ENCODE assay signal across 1 cellular context in the genomic region with DNA sequence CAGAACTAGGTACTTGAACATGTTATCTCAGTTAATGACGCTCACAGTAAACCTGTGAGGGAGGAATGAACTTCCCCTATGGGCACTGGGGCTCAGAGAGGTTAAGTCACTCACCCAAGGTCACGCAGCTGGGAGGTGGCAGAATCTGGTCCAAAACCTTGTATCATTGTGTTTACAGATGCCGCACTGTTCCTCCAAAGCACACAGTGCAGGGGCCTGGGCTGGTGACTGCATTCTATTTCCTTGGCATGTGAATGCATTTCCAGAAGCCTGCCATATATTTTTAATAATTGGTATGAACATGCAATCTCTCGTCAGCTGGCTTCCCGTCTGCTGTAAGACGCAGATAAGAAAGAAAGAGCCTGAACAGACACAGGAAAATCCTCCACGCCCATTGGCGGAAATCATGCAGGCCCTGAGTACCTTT.
TF ChIP-seq lines count a peak whose summit lies in the region.

No MANE protein-coding gene starts in this region.

TF ChIP-seq in K562, 482 proteins besides CTCF, POLR2A, EP300 and RAD21 (continued from another document and continues in another):
- TF ChIP-seq, protein P1, sequence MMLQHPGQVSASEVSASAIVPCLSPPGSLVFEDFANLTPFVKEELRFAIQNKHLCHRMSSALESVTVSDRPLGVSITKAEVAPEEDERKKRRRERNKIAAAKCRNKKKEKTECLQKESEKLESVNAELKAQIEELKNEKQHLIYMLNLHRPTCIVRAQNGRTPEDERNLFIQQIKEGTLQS (IDR thresholded peaks at IDR 0.05): peak; percentile 71
- TF ChIP-seq, protein P1 (CRISPR knock-in tag; conservative IDR thresholded peaks at IDR 0.05): no peak
- TF ChIP-seq CBX3 (IDR thresholded peaks at IDR 0.05; ENCODE audit: borderline replicate concordance in 1 of 2, low read length in 2 of 2) (peak in 1 of 2 experiments; percentile 14; a peak in 1 of 3 replicates), ADNP (tag; IDR thresholded peaks at IDR 0.05) (peak; percentile 93), KLF10 (CRISPR knock-in tag; IDR thresholded peaks at IDR 0.05) (no peak), RBM39 (optimal IDR thresholded peaks at IDR 0.05; ENCODE audit: low read depth, low read length) (no peak), ZZZ3 (IDR thresholded peaks at IDR 0.05) (no peak), ZEB2 (IDR thresholded peaks at IDR 0.05) (no peak; the same call in 1 of the 2 replicates), DACH1 (IDR thresholded peaks at IDR 0.05; ENCODE audit: partially characterized antibody) (peak; percentile 88), RB1 (IDR thresholded peaks at IDR 0.05; ENCODE audit: low read depth) (no peak), ZBED1 (IDR thresholded peaks at IDR 0.05) (no peak), YBX1 (IDR thresholded peaks at IDR 0.05) (no peak), CHD2 (IDR thresholded peaks at IDR 0.05; ENCODE audit: low read depth, low read length) (no peak), XRCC5 (IDR thresholded peaks at IDR 0.05; ENCODE audit: low read depth, low read length) (no peak), RBM25 (IDR thresholded peaks at IDR 0.05; ENCODE audit: low read depth, low read length, severe bottlenecking) (peak; percentile 99), TCF3 (CRISPR knock-in tag; IDR thresholded peaks at IDR 0.05) (peak; percentile 92), MIER1 (IDR thresholded peaks at IDR 0.05; ENCODE audit: low read depth) (no peak), HDAC6 (IDR thresholded peaks at IDR 0.05; ENCODE audit: low read depth, low read length) (no peak)
- TF ChIP-seq, protein P2, sequence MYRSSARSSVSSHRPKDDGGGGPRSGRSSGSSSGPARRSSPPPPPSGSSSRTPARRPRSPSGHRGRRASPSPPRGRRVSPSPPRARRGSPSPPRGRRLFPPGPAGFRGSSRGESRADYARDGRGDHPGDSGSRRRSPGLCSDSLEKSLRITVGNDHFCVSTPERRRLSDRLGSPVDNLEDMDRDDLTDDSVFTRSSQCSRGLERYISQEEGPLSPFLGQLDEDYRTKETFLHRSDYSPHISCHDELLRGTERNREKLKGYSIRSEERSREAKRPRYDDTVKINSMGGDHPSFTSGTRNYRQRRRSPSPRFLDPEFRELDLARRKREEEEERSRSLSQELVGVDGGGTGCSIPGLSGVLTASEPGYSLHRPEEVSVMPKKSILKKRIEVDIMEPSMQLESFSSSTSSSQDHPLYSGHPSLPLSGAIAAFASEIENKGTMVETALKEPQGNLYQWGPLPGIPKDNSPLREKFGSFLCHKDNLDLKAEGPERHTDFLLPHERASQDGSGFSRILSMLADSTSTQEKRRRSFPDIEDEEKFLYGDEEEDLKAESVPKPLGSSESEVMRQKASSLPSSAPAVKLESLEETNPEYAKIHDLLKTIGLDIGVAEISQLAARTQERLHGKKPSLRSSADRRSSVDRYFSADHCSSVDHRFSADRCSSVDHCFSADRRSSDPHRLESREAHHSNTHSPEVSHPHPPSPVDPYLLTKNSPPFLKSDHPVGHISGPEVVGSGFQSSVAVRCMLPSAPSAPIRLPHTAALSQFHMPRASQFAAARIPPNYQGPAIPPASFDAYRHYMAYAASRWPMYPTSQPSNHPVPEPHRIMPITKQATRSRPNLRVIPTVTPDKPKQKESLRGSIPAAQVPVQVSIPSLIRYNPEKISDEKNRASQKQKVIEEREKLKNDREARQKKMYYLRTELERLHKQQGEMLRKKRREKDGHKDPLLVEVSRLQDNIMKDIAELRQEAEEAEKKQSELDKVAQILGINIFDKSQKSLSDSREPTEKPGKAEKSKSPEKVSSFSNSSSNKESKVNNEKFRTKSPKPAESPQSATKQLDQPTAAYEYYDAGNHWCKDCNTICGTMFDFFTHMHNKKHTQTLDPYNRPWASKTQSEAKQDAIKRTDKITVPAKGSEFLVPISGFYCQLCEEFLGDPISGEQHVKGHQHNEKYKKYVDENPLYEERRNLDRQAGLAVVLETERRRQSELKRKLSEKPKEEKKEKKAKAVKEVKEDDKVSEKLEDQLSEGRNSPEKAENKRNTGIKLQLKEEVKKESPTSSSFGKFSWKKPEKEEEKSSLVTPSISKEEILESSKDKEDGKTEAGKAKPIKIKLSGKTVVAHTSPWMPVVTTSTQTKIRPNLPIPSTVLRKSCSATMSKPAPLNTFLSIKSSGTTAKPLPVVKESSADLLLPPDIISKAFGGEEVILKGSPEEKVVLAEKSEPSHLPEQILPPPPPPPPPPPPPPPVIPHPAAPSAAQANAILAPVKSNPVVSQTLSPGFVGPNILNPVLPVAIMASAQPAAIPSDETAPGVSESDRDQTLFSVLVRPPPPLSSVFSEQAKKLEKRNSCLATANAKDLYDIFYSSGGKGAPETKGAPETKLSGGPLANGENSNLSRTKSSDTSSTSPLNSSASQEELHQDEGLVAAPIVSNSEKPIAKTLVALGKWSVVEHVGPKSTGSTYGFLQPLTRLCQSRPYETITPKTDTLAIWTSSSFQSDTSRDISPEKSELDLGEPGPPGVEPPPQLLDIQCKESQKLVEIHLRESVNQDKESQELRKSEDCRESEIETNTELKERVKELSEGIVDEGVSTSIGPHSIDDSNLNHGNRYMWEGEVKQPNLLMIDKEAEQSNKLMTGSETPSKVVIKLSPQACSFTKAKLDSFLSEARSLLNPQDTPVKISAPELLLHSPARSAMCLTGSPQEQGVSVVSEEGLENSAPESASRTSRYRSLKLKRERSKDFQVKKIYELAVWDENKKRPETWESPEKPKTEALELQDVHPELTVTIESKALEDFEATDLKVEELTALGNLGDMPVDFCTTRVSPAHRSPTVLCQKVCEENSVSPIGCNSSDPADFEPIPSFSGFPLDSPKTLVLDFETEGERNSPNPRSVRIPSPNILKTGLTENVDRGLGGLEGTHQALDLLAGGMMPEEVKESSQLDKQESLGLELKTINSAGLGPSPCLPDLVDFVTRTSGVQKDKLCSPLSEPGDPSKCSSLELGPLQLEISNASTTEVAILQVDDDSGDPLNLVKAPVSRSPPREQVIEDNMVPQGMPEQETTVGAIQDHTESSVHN (IDR thresholded peaks at IDR 0.05; ENCODE audit: borderline replicate concordance in 1 of 2, low read depth in 1 of 2): no peak; a peak in 1 of 4 replicates
- TF ChIP-seq, protein P3, sequence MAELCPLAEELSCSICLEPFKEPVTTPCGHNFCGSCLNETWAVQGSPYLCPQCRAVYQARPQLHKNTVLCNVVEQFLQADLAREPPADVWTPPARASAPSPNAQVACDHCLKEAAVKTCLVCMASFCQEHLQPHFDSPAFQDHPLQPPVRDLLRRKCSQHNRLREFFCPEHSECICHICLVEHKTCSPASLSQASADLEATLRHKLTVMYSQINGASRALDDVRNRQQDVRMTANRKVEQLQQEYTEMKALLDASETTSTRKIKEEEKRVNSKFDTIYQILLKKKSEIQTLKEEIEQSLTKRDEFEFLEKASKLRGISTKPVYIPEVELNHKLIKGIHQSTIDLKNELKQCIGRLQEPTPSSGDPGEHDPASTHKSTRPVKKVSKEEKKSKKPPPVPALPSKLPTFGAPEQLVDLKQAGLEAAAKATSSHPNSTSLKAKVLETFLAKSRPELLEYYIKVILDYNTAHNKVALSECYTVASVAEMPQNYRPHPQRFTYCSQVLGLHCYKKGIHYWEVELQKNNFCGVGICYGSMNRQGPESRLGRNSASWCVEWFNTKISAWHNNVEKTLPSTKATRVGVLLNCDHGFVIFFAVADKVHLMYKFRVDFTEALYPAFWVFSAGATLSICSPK (IDR thresholded peaks at IDR 0.05; ENCODE audit: borderline replicate concordance): no peak
- TF ChIP-seq, protein P4, sequence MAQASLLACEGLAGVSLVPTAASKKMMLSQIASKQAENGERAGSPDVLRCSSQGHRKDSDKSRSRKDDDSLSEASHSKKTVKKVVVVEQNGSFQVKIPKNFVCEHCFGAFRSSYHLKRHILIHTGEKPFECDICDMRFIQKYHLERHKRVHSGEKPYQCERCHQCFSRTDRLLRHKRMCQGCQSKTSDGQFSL (CRISPR knock-in tag; IDR thresholded peaks at IDR 0.05): no peak
- TF ChIP-seq, protein P4 (tag; IDR thresholded peaks at IDR 0.05): no peak
- TF ChIP-seq, protein P5, sequence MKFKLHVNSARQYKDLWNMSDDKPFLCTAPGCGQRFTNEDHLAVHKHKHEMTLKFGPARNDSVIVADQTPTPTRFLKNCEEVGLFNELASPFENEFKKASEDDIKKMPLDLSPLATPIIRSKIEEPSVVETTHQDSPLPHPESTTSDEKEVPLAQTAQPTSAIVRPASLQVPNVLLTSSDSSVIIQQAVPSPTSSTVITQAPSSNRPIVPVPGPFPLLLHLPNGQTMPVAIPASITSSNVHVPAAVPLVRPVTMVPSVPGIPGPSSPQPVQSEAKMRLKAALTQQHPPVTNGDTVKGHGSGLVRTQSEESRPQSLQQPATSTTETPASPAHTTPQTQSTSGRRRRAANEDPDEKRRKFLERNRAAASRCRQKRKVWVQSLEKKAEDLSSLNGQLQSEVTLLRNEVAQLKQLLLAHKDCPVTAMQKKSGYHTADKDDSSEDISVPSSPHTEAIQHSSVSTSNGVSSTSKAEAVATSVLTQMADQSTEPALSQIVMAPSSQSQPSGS (CRISPR knock-in tag; IDR thresholded peaks at IDR 0.05): no peak
- TF ChIP-seq, protein P6, sequence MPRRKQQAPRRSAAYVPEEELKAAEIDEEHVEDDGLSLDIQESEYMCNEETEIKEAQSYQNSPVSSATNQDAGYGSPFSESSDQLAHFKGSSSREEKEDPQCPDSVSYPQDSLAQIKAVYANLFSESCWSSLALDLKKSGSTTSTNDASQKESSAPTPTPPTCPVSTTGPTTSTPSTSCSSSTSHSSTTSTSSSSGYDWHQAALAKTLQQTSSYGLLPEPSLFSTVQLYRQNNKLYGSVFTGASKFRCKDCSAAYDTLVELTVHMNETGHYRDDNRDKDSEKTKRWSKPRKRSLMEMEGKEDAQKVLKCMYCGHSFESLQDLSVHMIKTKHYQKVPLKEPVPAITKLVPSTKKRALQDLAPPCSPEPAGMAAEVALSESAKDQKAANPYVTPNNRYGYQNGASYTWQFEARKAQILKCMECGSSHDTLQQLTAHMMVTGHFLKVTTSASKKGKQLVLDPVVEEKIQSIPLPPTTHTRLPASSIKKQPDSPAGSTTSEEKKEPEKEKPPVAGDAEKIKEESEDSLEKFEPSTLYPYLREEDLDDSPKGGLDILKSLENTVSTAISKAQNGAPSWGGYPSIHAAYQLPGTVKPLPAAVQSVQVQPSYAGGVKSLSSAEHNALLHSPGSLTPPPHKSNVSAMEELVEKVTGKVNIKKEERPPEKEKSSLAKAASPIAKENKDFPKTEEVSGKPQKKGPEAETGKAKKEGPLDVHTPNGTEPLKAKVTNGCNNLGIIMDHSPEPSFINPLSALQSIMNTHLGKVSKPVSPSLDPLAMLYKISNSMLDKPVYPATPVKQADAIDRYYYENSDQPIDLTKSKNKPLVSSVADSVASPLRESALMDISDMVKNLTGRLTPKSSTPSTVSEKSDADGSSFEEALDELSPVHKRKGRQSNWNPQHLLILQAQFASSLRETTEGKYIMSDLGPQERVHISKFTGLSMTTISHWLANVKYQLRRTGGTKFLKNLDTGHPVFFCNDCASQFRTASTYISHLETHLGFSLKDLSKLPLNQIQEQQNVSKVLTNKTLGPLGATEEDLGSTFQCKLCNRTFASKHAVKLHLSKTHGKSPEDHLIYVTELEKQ (CRISPR knock-in tag; IDR thresholded peaks at IDR 0.05): no peak
- TF ChIP-seq, protein P7, sequence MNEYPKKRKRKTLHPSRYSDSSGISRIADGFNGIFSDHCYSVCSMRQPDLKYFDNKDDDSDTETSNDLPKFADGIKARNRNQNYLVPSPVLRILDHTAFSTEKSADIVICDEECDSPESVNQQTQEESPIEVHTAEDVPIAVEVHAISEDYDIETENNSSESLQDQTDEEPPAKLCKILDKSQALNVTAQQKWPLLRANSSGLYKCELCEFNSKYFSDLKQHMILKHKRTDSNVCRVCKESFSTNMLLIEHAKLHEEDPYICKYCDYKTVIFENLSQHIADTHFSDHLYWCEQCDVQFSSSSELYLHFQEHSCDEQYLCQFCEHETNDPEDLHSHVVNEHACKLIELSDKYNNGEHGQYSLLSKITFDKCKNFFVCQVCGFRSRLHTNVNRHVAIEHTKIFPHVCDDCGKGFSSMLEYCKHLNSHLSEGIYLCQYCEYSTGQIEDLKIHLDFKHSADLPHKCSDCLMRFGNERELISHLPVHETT (CRISPR knock-in tag; conservative IDR thresholded peaks at IDR 0.05 in 1 of 2, IDR thresholded peaks at IDR 0.05 in 1 of 2): no peak
- TF ChIP-seq, protein P8, sequence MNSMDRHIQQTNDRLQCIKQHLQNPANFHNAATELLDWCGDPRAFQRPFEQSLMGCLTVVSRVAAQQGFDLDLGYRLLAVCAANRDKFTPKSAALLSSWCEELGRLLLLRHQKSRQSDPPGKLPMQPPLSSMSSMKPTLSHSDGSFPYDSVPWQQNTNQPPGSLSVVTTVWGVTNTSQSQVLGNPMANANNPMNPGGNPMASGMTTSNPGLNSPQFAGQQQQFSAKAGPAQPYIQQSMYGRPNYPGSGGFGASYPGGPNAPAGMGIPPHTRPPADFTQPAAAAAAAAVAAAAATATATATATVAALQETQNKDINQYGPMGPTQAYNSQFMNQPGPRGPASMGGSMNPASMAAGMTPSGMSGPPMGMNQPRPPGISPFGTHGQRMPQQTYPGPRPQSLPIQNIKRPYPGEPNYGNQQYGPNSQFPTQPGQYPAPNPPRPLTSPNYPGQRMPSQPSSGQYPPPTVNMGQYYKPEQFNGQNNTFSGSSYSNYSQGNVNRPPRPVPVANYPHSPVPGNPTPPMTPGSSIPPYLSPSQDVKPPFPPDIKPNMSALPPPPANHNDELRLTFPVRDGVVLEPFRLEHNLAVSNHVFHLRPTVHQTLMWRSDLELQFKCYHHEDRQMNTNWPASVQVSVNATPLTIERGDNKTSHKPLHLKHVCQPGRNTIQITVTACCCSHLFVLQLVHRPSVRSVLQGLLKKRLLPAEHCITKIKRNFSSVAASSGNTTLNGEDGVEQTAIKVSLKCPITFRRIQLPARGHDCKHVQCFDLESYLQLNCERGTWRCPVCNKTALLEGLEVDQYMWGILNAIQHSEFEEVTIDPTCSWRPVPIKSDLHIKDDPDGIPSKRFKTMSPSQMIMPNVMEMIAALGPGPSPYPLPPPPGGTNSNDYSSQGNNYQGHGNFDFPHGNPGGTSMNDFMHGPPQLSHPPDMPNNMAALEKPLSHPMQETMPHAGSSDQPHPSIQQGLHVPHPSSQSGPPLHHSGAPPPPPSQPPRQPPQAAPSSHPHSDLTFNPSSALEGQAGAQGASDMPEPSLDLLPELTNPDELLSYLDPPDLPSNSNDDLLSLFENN (IDR thresholded peaks at IDR 0.05; ENCODE audit: low read depth in 2 of 2, low read length in 2 of 2): peak in 1 of 2 experiments; percentile 20; a peak in 1 of 4 replicates
- TF ChIP-seq, protein P9, sequence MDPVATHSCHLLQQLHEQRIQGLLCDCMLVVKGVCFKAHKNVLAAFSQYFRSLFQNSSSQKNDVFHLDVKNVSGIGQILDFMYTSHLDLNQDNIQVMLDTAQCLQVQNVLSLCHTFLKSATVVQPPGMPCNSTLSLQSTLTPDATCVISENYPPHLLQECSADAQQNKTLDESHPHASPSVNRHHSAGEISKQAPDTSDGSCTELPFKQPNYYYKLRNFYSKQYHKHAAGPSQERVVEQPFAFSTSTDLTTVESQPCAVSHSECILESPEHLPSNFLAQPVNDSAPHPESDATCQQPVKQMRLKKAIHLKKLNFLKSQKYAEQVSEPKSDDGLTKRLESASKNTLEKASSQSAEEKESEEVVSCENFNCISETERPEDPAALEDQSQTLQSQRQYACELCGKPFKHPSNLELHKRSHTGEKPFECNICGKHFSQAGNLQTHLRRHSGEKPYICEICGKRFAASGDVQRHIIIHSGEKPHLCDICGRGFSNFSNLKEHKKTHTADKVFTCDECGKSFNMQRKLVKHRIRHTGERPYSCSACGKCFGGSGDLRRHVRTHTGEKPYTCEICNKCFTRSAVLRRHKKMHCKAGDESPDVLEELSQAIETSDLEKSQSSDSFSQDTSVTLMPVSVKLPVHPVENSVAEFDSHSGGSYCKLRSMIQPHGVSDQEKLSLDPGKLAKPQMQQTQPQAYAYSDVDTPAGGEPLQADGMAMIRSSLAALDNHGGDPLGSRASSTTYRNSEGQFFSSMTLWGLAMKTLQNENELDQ (CRISPR knock-in tag; IDR thresholded peaks at IDR 0.05; ENCODE audit: borderline replicate concordance): no peak
